In genomic region chr1:116134178-116134773, GRCh38 we compare ENCODE assay signal across 13 cellular contexts. TPM values are rescaled to one million over a fixed set of nuclear protein-coding genes. Genes with fewer than 3 reads are reported as not detected.
DNase-seq lines count a peak whose midpoint lies in the region; ATAC-seq and TF ChIP-seq lines count a peak whose summit lies in the region.
"Had no signal": no experiment of that assay in that cellular context is flagged by ENCODE, and none has a peak within 500 bp of the region (broad histone marks: within the 10 kb centered on the region; RNA-seq: fewer than 3 reads in every experiment).

No MANE protein-coding gene starts in this region.

- H3K9me2 ChIP-seq in GM23248 (ENCODE audit: insufficient read depth) (no peaks in the 10 kb centered on the region), PC-9 (ENCODE audit: insufficient read depth) (no peaks in the 10 kb centered on the region)

- H3K27me3 ChIP-seq in GM23248 (replicated peaks; ENCODE audit: insufficient read depth) (no peaks in the 10 kb centered on the region), PC-9 (ENCODE audit: insufficient read depth, low read depth) (no peaks in the 10 kb centered on the region)
- H3K27me3 ChIP-seq: ascending aorta, ovary had no signal

- in situ Hi-C loops in GM23248 (cut with MboI), result loop anchor here (10.0 kb wide), 1 partner anchor 351 kb away; no protein-coding TSS in a partner anchor

- no peaks in the 10 kb centered on the region for H3K4me1 ChIP-seq in GM23248 (ENCODE audit: insufficient read depth)
- H3K4me1 ChIP-seq in PC-9 (replicated peaks; ENCODE audit: insufficient read depth), result peaks cover 6% of the 10 kb centered on the region
- H3K4me1 ChIP-seq: ascending aorta had no signal

- H3K4me2 ChIP-seq in GM23248 (ENCODE audit: unreplicated experiment), result no peak overlapping the region
- H3K4me2 ChIP-seq in PC-9, result no peak overlapping the region

- CTCF ChIA-PET in PC-9 (lab: Charles Lee), result interaction anchor here (0.6 kb wide), 1 partner anchor 24 kb away, joined by 4 read pairs; no protein-coding TSS in a partner anchor

- H3K79me2 ChIP-seq in GM23248 (ENCODE audit: insufficient read depth), result no peaks in the 10 kb centered on the region
- H3K79me2 ChIP-seq in PC-9 (ENCODE audit: low read depth), result no peaks in the 10 kb centered on the region

- no peak overlapping the region for H2AFZ ChIP-seq in GM23248
- no peak overlapping the region for H2AFZ ChIP-seq in PC-9

- no TSS peak for BruUV-seq in PC-9 (replicated peaks; lab: Mats Ljungman, UMichigan)

- ATAC-seq in HG02870 (IDR thresholded peaks at IDR 0.05; ENCODE audit: unreplicated experiment) (no peak), HG03175 (IDR thresholded peaks at IDR 0.05; ENCODE audit: unreplicated experiment) (no peak)
- ATAC-seq: left lobe of liver had no signal

- H3K4me3 ChIP-seq in GM23248 (no peak overlapping the region), PC-9 (no peak overlapping the region), fibroblast of mammary gland (ENCODE audit: control insufficient read depth, low read depth, low read length) (no peak overlapping the region)
- H3K4me3 ChIP-seq: ascending aorta, ovary, SK-N-MC, thoracic aorta had no signal

- DNase-seq in AG09319 (ENCODE audit: extremely low read depth, low read depth), result no peak
- DNase-seq in GM23248, result peak; percentile 19
- DNase-seq in PC-9, result no peak
- peak; percentile 27 for DNase-seq in fibroblast of mammary gland (ENCODE audit: low read depth)
- DNase-seq in medulla oblongata (ENCODE audit: extremely low spot score), result no peak
- no peak for DNase-seq in midbrain (lab: John Stamatoyannopoulos, UW)
- DNase-seq: ovary had no signal

- intact Hi-C loops in PC-9 (cut with micrococcal nuclease; ENCODE audit: unreplicated experiment), result loop anchor here (10.0 kb wide), 1 partner anchor 329 kb away; no protein-coding TSS in a partner anchor

- H3K27ac ChIP-seq in GM23248, result no peak overlapping the region
- no peak overlapping the region for H3K27ac ChIP-seq in PC-9
- H3K27ac ChIP-seq: ascending aorta, ovary, SK-N-MC, thoracic aorta had no signal

- POLR2A ChIA-PET in PC-9 (lab: Charles Lee; ENCODE audit: unreplicated experiment), result no interaction called here

- H3K36me3 ChIP-seq in GM23248 (ENCODE audit: low read depth) (no peaks in the 10 kb centered on the region), PC-9 (ENCODE audit: low read depth) (no peaks in the 10 kb centered on the region)
- H3K36me3 ChIP-seq: ascending aorta, ovary, thoracic aorta had no signal

- WGBS in GM23248 (ENCODE audit: low coverage in 1 of 2, low lambda C conversion rate in 2 of 2, missing lambda C conversion rate in 2 of 2), 2 experiments, result 45 to 48% methylated on average over 5 of the region's 5 CpGs

- no peaks in the 10 kb centered on the region for H3K9me3 ChIP-seq in GM23248 (ENCODE audit: low read depth)
- no peaks in the 10 kb centered on the region for H3K9me3 ChIP-seq in PC-9 (ENCODE audit: insufficient read depth, low read depth)
- H3K9me3 ChIP-seq: ascending aorta, ovary, thoracic aorta had no signal

- no peaks in the 10 kb centered on the region for H3F3A ChIP-seq in GM23248 (ENCODE audit: insufficient read depth)
- H3F3A ChIP-seq in PC-9 (ENCODE audit: insufficient read depth, low read depth), result no peaks in the 10 kb centered on the region

- no peak overlapping the region for H3K9ac ChIP-seq in GM23248

- H4K20me1 ChIP-seq in GM23248 (ENCODE audit: insufficient read depth) (no peaks in the 10 kb centered on the region), PC-9 (ENCODE audit: insufficient read depth) (no peaks in the 10 kb centered on the region)

- TF ChIP-seq CTCF in AG09319 (IDR thresholded peaks at IDR 0.05; ENCODE audit: low read depth, low read length) (peak; percentile 13), PC-9 (conservative IDR thresholded peaks at IDR 0.05) (peak; percentile 45; the same call in 1 of the 2 replicates), fibroblast of mammary gland (conservative IDR thresholded peaks at IDR 0.05; ENCODE audit: control insufficient read depth, insufficient read depth, low read depth, low read length) (peak; percentile 40)

RNA-seq across cellular contexts. Expression of gene MAB21L3, which starts 23.1 kb away (rescaled TPM):
- 2.7 TPM in 1 of 2 replicates, not detected in the other for total RNA-seq in GM23248 (2014; rRNA removed; shearing (Covaris generic))
- polyA plus RNA-seq in GM23248 (2016; fragmentation: Nextera tagmentation; extraction: Ambion mirVana), result 0.08 TPM in 1 of 2 replicates, not detected in the other
- not detected in 2 replicates for total RNA-seq in PC-9 (2021)
- total RNA-seq: ascending aorta, ovary, thoracic aorta had no signal
- polyA plus RNA-seq: ovary had no signal

Comparison
In these comparisons a context has a peak if more than half of its experiments do, and no peak if none do; other contexts are left out.
1. DNase-seq: peak in GM23248 (single experiment) and fibroblast of mammary gland (single experiment); none in AG09319 (single experiment), PC-9 (0 of 2), medulla oblongata (single experiment) and midbrain (single experiment).
2. Peak in every context shown above with its lines, with median percentiles within 50 percentile points of each other: CTCF ChIP-seq.